9 cellular contexts compared by ENCODE assay signal in genomic region chr7:155558351-155558750, GRCh38. TPM values are rescaled to one million over a fixed set of nuclear protein-coding genes. Genes with fewer than 3 reads are reported as not detected.
"Had no signal": no experiment of that assay in that cellular context is flagged by ENCODE, and none has a peak within 500 bp of the region (broad histone marks: within the 10 kb centered on the region; RNA-seq: fewer than 3 reads in every experiment).

No MANE protein-coding gene starts in this region.

- DNase-seq: H9, HCEC 1CT had no signal

- H3K36me3 Mint-ChIP-seq: IgD-negative memory B cell had no signal

- H3K9me3 Mint-ChIP-seq: GM23338, H9 had no signal

- H3K4me1 Mint-ChIP-seq: GM23338, H9, IgD-negative memory B cell had no signal

- H3K27ac ChIP-seq: HL-60 had no signal

- H3K27ac Mint-ChIP-seq: GM23338, H9, IgD-negative memory B cell had no signal

- H3K4me3 ChIP-seq: GM23338 had no signal

- FAIRE-seq: H1, H54, HepG2 had no signal

- ATAC-seq: GM23338, HepG2 had no signal

- H3K4me3 Mint-ChIP-seq: GM23338, H9, IgD-negative memory B cell had no signal

RNA-seq across cellular contexts. Expression of gene CNPY1, which starts 12.0 kb away (rescaled TPM):
- total RNA-seq: GM23338, H1, H9, HepG2, HT1080 had no signal
- polyA plus RNA-seq: GM23338, H1, HepG2, IgD-negative memory B cell had no signal
